ENCODE assay signal across 8 cellular contexts in the genomic region with DNA sequence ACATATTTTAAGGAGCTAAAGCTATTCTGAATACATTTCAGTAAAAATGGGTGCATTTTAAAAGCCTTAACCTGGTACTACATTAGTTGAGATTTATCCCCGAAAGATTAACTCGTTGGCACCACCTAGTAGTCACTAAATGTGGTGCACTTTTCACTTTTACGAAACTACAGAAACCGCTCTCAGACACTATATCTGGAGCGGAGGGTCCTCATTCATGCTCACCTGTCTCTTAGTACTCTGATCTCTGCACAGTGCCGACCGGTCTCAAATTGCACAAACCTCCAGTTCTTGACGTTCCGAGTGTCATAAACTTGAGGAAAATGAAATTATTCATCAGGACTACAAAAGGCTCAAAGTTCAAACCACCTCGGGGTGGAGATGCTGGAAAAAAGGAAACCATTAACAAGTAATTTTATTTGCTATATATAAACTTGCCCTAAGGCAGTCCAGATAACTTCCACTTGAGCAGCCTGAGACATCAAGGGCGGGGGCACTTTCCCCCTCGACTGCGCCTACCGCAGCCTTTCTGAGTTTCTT. TPM values are rescaled to one million over a fixed set of nuclear protein-coding genes. Genes with fewer than 3 reads are reported as not detected.
DNase-seq lines count a peak whose midpoint lies in the region; ATAC-seq and TF ChIP-seq lines count a peak whose summit lies in the region.

No MANE protein-coding gene starts in this region.

- peak; percentile 17 for DNase-seq in activated CD4-positive, alpha-beta T cell treated with anti-CD3 and anti-CD28 coated beads for 48 hours
- DNase-seq in activated CD4-positive, alpha-beta T cell treated with anti-CD3 and anti-CD28 coated beads, Interleukin-2, amount 50 U/mL, for 4 hours, result no peak
- peak; percentile 57 for DNase-seq in HEK293T (ENCODE audit: extremely low spot score)
- DNase-seq in NCI-H2171 treated with DMSO at 0.1 percent for 48 hours (lab: John Stamatoyannopoulos, UW), result peak; percentile 68
- DNase-seq in activated CD4-positive, alpha-beta T cell treated with anti-CD3 and anti-CD28 coated beads, Interleukin-2, amount 50 U/mL, for 48 hours, result peak; percentile 5 to 27
- peak; percentile 51 to 70 for DNase-seq in fibroblast of lung (ENCODE audit: low read depth in 2 of 2)
- peak; percentile 42 for DNase-seq in naive B cell

- no peaks in the 10 kb centered on the region for H3K36me3 Mint-ChIP-seq in naive B cell

- CTCF ChIA-PET in HEK293T (lab: Yijun Ruan, JAX), result interaction anchor here (0.7 to 1.7 kb wide), 3 partner anchors 17 to 210 kb away, joined by 4 to 5 read pairs (median 5); no protein-coding TSS in a partner anchor

- peak overlapping the region; percentile 87 for H3K4me2 ChIP-seq in fibroblast of lung (ENCODE audit: extremely low read depth, insufficient read depth, low read length)

- TF ChIP-seq CTCF in fibroblast of lung (conservative IDR thresholded peaks at IDR 0.05 in 1 of 2, IDR thresholded peaks at IDR 0.05 in 1 of 2; ENCODE audit: low read depth in 1 of 2, low read length in 2 of 2), result peak; percentile 49 to 52

- no peaks in the 10 kb centered on the region for H3K9me3 ChIP-seq in fibroblast of lung (ENCODE audit: control insufficient read depth, insufficient read depth, low read depth, low read length)

- POLR2A ChIA-PET in HEK293T (lab: Yijun Ruan, JAX), result interaction anchor here (1.0 to 2.1 kb wide), 9 partner anchors 9 to 219 kb away, joined by 3 to 38 read pairs (median 6); partner anchors contain the start of genes CTNNBIP1 and UBE4B

- peaks cover 10 to 67% (median 27%) of the 10 kb centered on the region in 3 donors for H3K4me1 Mint-ChIP-seq in naive B cell

- H3K27me3 Mint-ChIP-seq in naive B cell, result no peaks in the 10 kb centered on the region

- peak overlapping the region; percentile 84 to 99 (median 92) for H3K4me3 ChIP-seq in fibroblast of lung (replicated peaks in 1 of 4; ENCODE audit: control extremely low read depth in 1 of 4, insufficient read depth in 1 of 4, low read depth in 3 of 4, low read length in 4 of 4)

- ATAC-seq in naive B cell (ENCODE audit: low read depth in 2 of 2), result peak; percentile 34 to 43
- ATAC-seq in GM18858 (IDR thresholded peaks at IDR 0.05; ENCODE audit: unreplicated experiment), result no peak

- H3K4me3 Mint-ChIP-seq in naive B cell, result peak overlapping the region; percentile 93 to 99 (median 98)

- no peaks in the 10 kb centered on the region for H3K4me1 ChIP-seq in fibroblast of lung (ENCODE audit: control insufficient read depth, extremely low read depth, insufficient read depth, low read length)

- H3K36me3 ChIP-seq in fibroblast of lung (ENCODE audit: control insufficient read depth, insufficient read depth, low read length), result peaks cover 3% of the 10 kb centered on the region

- H3K9me3 Mint-ChIP-seq in naive B cell, result no peaks in the 10 kb centered on the region

- peak overlapping the region; percentile 88 for H3K27ac ChIP-seq in fibroblast of lung (ENCODE audit: insufficient read depth, low read length)

- peak overlapping the region; percentile 90 for H3K9ac ChIP-seq in fibroblast of lung (ENCODE audit: insufficient read depth, low read length)

- peak overlapping the region; percentile 95 to 99 (median 98) for H3K27ac Mint-ChIP-seq in naive B cell

- peak overlapping the region; percentile 93 for H2AFZ ChIP-seq in fibroblast of lung (ENCODE audit: low read length)

- H3K79me2 ChIP-seq in fibroblast of lung (ENCODE audit: control insufficient read depth, insufficient read depth, low read length), result peaks cover 5% of the 10 kb centered on the region

- no peaks in the 10 kb centered on the region for H3K27me3 ChIP-seq in fibroblast of lung (ENCODE audit: control insufficient read depth, insufficient read depth, low read length)

- H4K20me1 ChIP-seq in fibroblast of lung (ENCODE audit: control insufficient read depth, extremely low read depth, insufficient read depth, low read length), result no peaks in the 10 kb centered on the region

TF ChIP-seq in HEK293T, 16 proteins besides CTCF, POLR2A, EP300 and RAD21:
- TF ChIP-seq NFRKB (IDR thresholded peaks at IDR 0.05) (no peak), SUZ12 (IDR thresholded peaks at IDR 0.05) (no peak), ZNF384 (IDR thresholded peaks at IDR 0.05) (no peak), SP1 (IDR thresholded peaks at IDR 0.05) (no peak), FOXK2 (IDR thresholded peaks at IDR 0.05) (no peak), ARNT (IDR thresholded peaks at IDR 0.05) (no peak), ELF4 (IDR thresholded peaks at IDR 0.05) (no peak), HDGF (IDR thresholded peaks at IDR 0.05; ENCODE audit: borderline replicate concordance) (no peak), FOXM1 (IDR thresholded peaks at IDR 0.05; ENCODE audit: borderline replicate concordance) (no peak), CTBP1 (IDR thresholded peaks at IDR 0.05; ENCODE audit: borderline replicate concordance) (no peak), LEF1 (IDR thresholded peaks at IDR 0.05; ENCODE audit: borderline replicate concordance) (no peak), FOXA1 (IDR thresholded peaks at IDR 0.05) (no peak), L3MBTL2 (conservative IDR thresholded peaks at IDR 0.05) (no peak), TARDBP (IDR thresholded peaks at IDR 0.05) (no peak)
- TF ChIP-seq, protein P1, sequence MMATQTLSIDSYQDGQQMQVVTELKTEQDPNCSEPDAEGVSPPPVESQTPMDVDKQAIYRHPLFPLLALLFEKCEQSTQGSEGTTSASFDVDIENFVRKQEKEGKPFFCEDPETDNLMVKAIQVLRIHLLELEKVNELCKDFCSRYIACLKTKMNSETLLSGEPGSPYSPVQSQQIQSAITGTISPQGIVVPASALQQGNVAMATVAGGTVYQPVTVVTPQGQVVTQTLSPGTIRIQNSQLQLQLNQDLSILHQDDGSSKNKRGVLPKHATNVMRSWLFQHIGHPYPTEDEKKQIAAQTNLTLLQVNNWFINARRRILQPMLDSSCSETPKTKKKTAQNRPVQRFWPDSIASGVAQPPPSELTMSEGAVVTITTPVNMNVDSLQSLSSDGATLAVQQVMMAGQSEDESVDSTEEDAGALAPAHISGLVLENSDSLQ (IDR thresholded peaks at IDR 0.05), result no peak

RNA-seq across cellular contexts. Expression of gene LZIC, which starts 0.7 kb away (rescaled TPM):
- 26.9 and 31.6 TPM in 2 replicates for total RNA-seq in fibroblast of lung
- polyA plus RNA-seq in fibroblast of lung (27.5 and 33.5 TPM in 2 replicates), naive B cell (ENCODE audit: low read depth in 6 of 6) (10 to 100 TPM; 26.3 to 36.0 (median 31.1) TPM)
- polyA plus RNA-seq in fibroblast of lung (2012), result 25.6 and 26.9 TPM in 2 replicates
- polyA minus RNA-seq in fibroblast of lung (ENCODE audit: low replicate concordance), result 2.6 and 7.2 TPM in 2 replicates

RNA-seq across cellular contexts. Expression of gene NMNAT1, which starts 0.8 kb away (rescaled TPM):
- total RNA-seq in fibroblast of lung, result 14.4 and 17.2 TPM in 2 replicates
- 9.6 and 11.5 TPM in 2 replicates for polyA plus RNA-seq in fibroblast of lung
- polyA plus RNA-seq in fibroblast of lung (2012), result 11.0 and 12.8 TPM in 2 replicates
- 10.3 and 12.0 TPM in 2 replicates for polyA minus RNA-seq in fibroblast of lung (ENCODE audit: low replicate concordance)
- polyA plus RNA-seq in naive B cell (ENCODE audit: low read depth in 6 of 6), result 1 to 10 TPM; 4.2 to 8.8 (median 6.8) TPM

RNA-seq across cellular contexts. Expression of gene CTNNBIP1, which starts 32.4 kb away (rescaled TPM):
- total RNA-seq in fibroblast of lung, result 16.4 and 16.5 TPM in 2 replicates
- polyA plus RNA-seq in fibroblast of lung, result 19.0 and 27.6 TPM in 2 replicates
- polyA plus RNA-seq in fibroblast of lung (2012), result 15.2 and 25.5 TPM in 2 replicates
- polyA minus RNA-seq in fibroblast of lung (ENCODE audit: low replicate concordance), result 16.9 and 17.1 TPM in 2 replicates
- 10 to 100 TPM in 2 of 6 donors, 1 to 10 TPM in 4; 7.4 to 13.4 (median 8.6) TPM for polyA plus RNA-seq in naive B cell (ENCODE audit: low read depth in 6 of 6)

RNA-seq across cellular contexts. Expression of gene RBP7, which starts 54.6 kb away (rescaled TPM):
- not detected in 2 replicates for total RNA-seq in fibroblast of lung
- polyA plus RNA-seq in fibroblast of lung (0.36 TPM in 1 of 2 replicates, not detected in the other), naive B cell (ENCODE audit: low read depth in 6 of 6) (1 to 10 TPM in 1 of 6 donors, not detected in 5; 1.1 TPM)
- polyA plus RNA-seq in fibroblast of lung (2012), result 0.35 and 0.43 TPM in 2 replicates
- polyA minus RNA-seq in fibroblast of lung (ENCODE audit: low replicate concordance), result not detected in 2 replicates

Comparison
In these comparisons a context has a peak if more than half of its experiments do, and no peak if none do; other contexts are left out.
1. DNase-seq: peak in activated CD4-positive, alpha-beta T cell treated with anti-CD3 and anti-CD28 coated beads for 48 hours (single experiment), HEK293T (single experiment), NCI-H2171 treated with DMSO at 0.1 percent for 48 hours (single experiment), activated CD4-positive, alpha-beta T cell treated with anti-CD3 and anti-CD28 coated beads, Interleukin-2, amount 50 U/mL, for 48 hours (2 of 2), fibroblast of lung (2 of 2) and naive B cell (single experiment); none in activated CD4-positive, alpha-beta T cell treated with anti-CD3 and anti-CD28 coated beads, Interleukin-2, amount 50 U/mL, for 4 hours (0 of 2).